Comparison of ENCODE assay signal across 9 cellular contexts in genomic region chr1:47996406-47997226, GRCh38. TPM values are rescaled to one million over a fixed set of nuclear protein-coding genes. Genes with fewer than 3 reads are reported as not detected.
DNase-seq lines count a peak whose midpoint lies in the region; ATAC-seq lines count a peak whose summit lies in the region.
"Had no signal": no experiment of that assay in that cellular context is flagged by ENCODE, and none has a peak within 500 bp of the region (broad histone marks: within the 10 kb centered on the region; RNA-seq: fewer than 3 reads in every experiment).

No MANE protein-coding gene starts in this region.

- H3K27ac ChIP-seq in mucosa of rectum (ENCODE audit: low read depth in 2 of 2, low read length in 2 of 2) (peak overlapping the region in 1 of 2 donors; percentile 34), aorta (ENCODE audit: low read depth in 1 of 2, low read length in 2 of 2) (peak overlapping the region in 1 of 2 donors; percentile 45)

- H3K4me1 ChIP-seq in mucosa of rectum (ENCODE audit: control insufficient read depth in 2 of 2, insufficient read depth in 2 of 2, low read length in 2 of 2) (peaks cover 2% of the 10 kb centered on the region in 2 donors), aorta (ENCODE audit: control insufficient read depth in 1 of 2, insufficient read depth in 2 of 2, low read length in 2 of 2) (peaks cover 0 to 2% of the 10 kb centered on the region in 2 donors)

- CTCF ChIA-PET in activated naive CD4-positive, alpha-beta T cell treated with anti-CD3 and anti-CD28 coated beads for 36 hours (lab: Charles Lee), result interaction anchor here (1.0 to 2.8 kb wide), 7 partner anchors 13 to 240 kb away, joined by 3 to 18 read pairs (median 3); no protein-coding TSS in a partner anchor

- H3K4me3 ChIP-seq in mucosa of rectum (ENCODE audit: low read length in 2 of 2) (peak overlapping the region; percentile 48 to 50), aorta (ENCODE audit: low read length in 2 of 2) (peak overlapping the region; percentile 80 to 92)

- peak; percentile 34 for ATAC-seq in aorta (ENCODE audit: low FRiP score)

- H3K27me3 Mint-ChIP-seq in activated naive CD4-positive, alpha-beta T cell treated with anti-CD3 and anti-CD28 coated beads for 36 hours (ENCODE audit: low read depth), result peaks cover 56% of the 10 kb centered on the region

- no peaks in the 10 kb centered on the region for H3K9me3 ChIP-seq in mucosa of rectum (ENCODE audit: control insufficient read depth in 2 of 2, low read length in 2 of 2)
- no peaks in the 10 kb centered on the region for H3K9me3 ChIP-seq in aorta (ENCODE audit: control insufficient read depth, low read length)

- intact Hi-C loops in activated naive CD4-positive, alpha-beta T cell treated with anti-CD3 and anti-CD28 coated beads for 36 hours (cut with micrococcal nuclease), result loop anchor here (1.0 to 10.0 kb wide), 3 partner anchors 65 to 238 kb away; no protein-coding TSS in a partner anchor
- intact Hi-C loops in aorta (cut with DNase I), result loop anchor here in 1 of 2 donors (1.0 to 5.0 kb wide), 4 partner anchors 65 to 259 kb away; no protein-coding TSS in a partner anchor

- no peaks in the 10 kb centered on the region for H3K36me3 Mint-ChIP-seq in activated naive CD4-positive, alpha-beta T cell treated with anti-CD3 and anti-CD28 coated beads for 36 hours (ENCODE audit: low read depth)

- peak overlapping the region; percentile 51 for H3K4me3 Mint-ChIP-seq in activated naive CD4-positive, alpha-beta T cell treated with anti-CD3 and anti-CD28 coated beads for 36 hours

- no peaks in the 10 kb centered on the region for H3K9me3 Mint-ChIP-seq in activated naive CD4-positive, alpha-beta T cell treated with anti-CD3 and anti-CD28 coated beads for 36 hours

- peak overlapping the region; percentile 24 to 56 for H3K9ac ChIP-seq in mucosa of rectum (ENCODE audit: low read depth in 1 of 2, low read length in 2 of 2)

- H3K4me1 Mint-ChIP-seq in activated naive CD4-positive, alpha-beta T cell treated with anti-CD3 and anti-CD28 coated beads for 36 hours (ENCODE audit: low read depth), result peaks cover 4% of the 10 kb centered on the region

- DNase-seq in activated naive CD4-positive, alpha-beta T cell treated with anti-CD3 and anti-CD28 coated beads for 36 hours, result no peak
- no peak for DNase-seq in activated naive CD4-positive, alpha-beta T cell treated with Interleukin-2 at 50 U/mL for 16 hours
- DNase-seq in ecto neural progenitor cell (ENCODE audit: low spot score), result peak; percentile 63
- peak; percentile 59 to 80 for DNase-seq in aorta
- DNase-seq in NCI-H1092 (lab: John Stamatoyannopoulos, UW), result no peak
- DNase-seq in activated CD8-positive, alpha-beta memory T cell treated with anti-CD3 and anti-CD28 coated beads, Interleukin-2, amount 50 U/mL, for 48 hours, result no peak
- no peak for DNase-seq in SKM-1 (lab: John Stamatoyannopoulos, UW; ENCODE audit: unreplicated experiment)

- H3K27me3 ChIP-seq in mucosa of rectum (ENCODE audit: control insufficient read depth in 2 of 2, insufficient read depth in 2 of 2, low read length in 2 of 2) (peaks cover 8 to 20% of the 10 kb centered on the region in 2 donors), aorta (ENCODE audit: control insufficient read depth in 1 of 2, insufficient read depth in 2 of 2, low read length in 1 of 2) (no peaks in the 10 kb centered on the region)

- no peak overlapping the region for H3K27ac Mint-ChIP-seq in activated naive CD4-positive, alpha-beta T cell treated with anti-CD3 and anti-CD28 coated beads for 36 hours

- WGBS in aorta, 2 donors, result 0 to 1% methylated on average over 64 to 80 of the region's 80 CpGs

- H3K36me3 ChIP-seq in mucosa of rectum (ENCODE audit: control insufficient read depth in 2 of 2, insufficient read depth in 2 of 2, low read length in 2 of 2), result no peaks in the 10 kb centered on the region
- no peaks in the 10 kb centered on the region for H3K36me3 ChIP-seq in aorta (ENCODE audit: control insufficient read depth in 1 of 2, insufficient read depth in 2 of 2, low read length in 1 of 2)

RNA-seq across cellular contexts. Expression of gene TRABD2B, which starts 0.6 kb away (rescaled TPM):
- not detected for total RNA-seq in activated naive CD4-positive, alpha-beta T cell treated with anti-CD3 and anti-CD28 coated beads for 36 hours
- 10 to 100 TPM; 10.6 to 13.3 TPM for total RNA-seq in aorta
- 1 to 10 TPM; 6.0 to 6.5 TPM for polyA plus RNA-seq in aorta
- total RNA-seq: lung microvascular endothelial cell had no signal

Comparison
In these comparisons a context has a peak if more than half of its experiments do, and no peak if none do; other contexts are left out.
1. DNase-seq: peak in ecto neural progenitor cell (single experiment) and aorta (2 of 2); none in activated naive CD4-positive, alpha-beta T cell treated with anti-CD3 and anti-CD28 coated beads for 36 hours (single experiment), activated naive CD4-positive, alpha-beta T cell treated with Interleukin-2 at 50 U/mL for 16 hours (single experiment), NCI-H1092 (single experiment), activated CD8-positive, alpha-beta memory T cell treated with anti-CD3 and anti-CD28 coated beads, Interleukin-2, amount 50 U/mL, for 48 hours (single experiment) and SKM-1 (single experiment).
2. RNA of gene TRABD2B, which starts 0.6 kb away (total RNA-seq): 10.6 to 13.3 TPM in aorta; not detected in activated naive CD4-positive, alpha-beta T cell treated with anti-CD3 and anti-CD28 coated beads for 36 hours; every median in the first group is over 10 times any median in the second.